ENCODE assay signal across 15 cellular contexts in genomic region chr2:57460875-57461274, GRCh38.
"Had no signal": no experiment of that assay in that cellular context is flagged by ENCODE, and none has a peak within 500 bp of the region (broad histone marks: within the 10 kb centered on the region; RNA-seq: fewer than 3 reads in every experiment).

No MANE protein-coding gene starts in this region.

- DNase-seq: activated naive CD4-positive, alpha-beta T cell treated with anti-CD3 and anti-CD28 coated beads, Interleukin-2, amount 50 U/mL, for 16 hours; amniotic stem cell; body of pancreas; central memory CD4-positive, alpha-beta T cell; effector memory CD8-positive, alpha-beta T cell; gastrocnemius medialis; kidney glomerular epithelial cell; ovary; stimulated activated CD4-positive, alpha-beta T cell treated with anti-CD3 and anti-CD28 coated beads, Interleukin-15, amount 100 ng/mL, for 24 hours; stimulated activated CD4-positive, alpha-beta T cell treated with anti-CD3 and anti-CD28 coated beads, Interleukin-4, amount 100 ng/mL, for 24 hours; testis had no signal

- H3K27me3 Mint-ChIP-seq: dendritic cell treated with granulocyte-macrophage colony-stimulating factor and Interleukin-4, amounts not matched to agents 40 ng/mL and 50 ng/mL, for 4 days; effector memory CD8-positive, alpha-beta T cell; stimulated activated naive CD8-positive, alpha-beta T cell treated with anti-CD3 and anti-CD28 coated beads, Interleukin-15, Interleukin-2, amounts not matched to agents 100 ng/mL and 50 ng/mL, for 24 hours had no signal

- H3K9me3 Mint-ChIP-seq: dendritic cell treated with granulocyte-macrophage colony-stimulating factor and Interleukin-4, amounts not matched to agents 40 ng/mL and 50 ng/mL, for 4 days; neural crest cell had no signal

- H3K4me1 Mint-ChIP-seq: neural crest cell had no signal

- H3K27ac Mint-ChIP-seq: activated T-helper 2 cell treated with anti-CD3 and anti-CD28 coated beads, Interferon-gamma antibody, Interleukin-2, Interleukin-4, amounts not matched to agents 10 μg/mL and 5 μg/mL and 100 μg/mL, durations not matched to agents 14 hours and 24 hours and 36 hours; dendritic cell treated with granulocyte-macrophage colony-stimulating factor and Interleukin-4, amounts not matched to agents 40 ng/mL and 50 ng/mL, for 4 days; effector memory CD8-positive, alpha-beta T cell; stimulated activated naive CD8-positive, alpha-beta T cell treated with anti-CD3 and anti-CD28 coated beads, Interleukin-15, Interleukin-2, amounts not matched to agents 100 ng/mL and 50 ng/mL, for 24 hours had no signal

- H3K4me3 Mint-ChIP-seq: dendritic cell treated with granulocyte-macrophage colony-stimulating factor and Interleukin-4, amounts not matched to agents 40 ng/mL and 50 ng/mL, for 4 days; effector memory CD8-positive, alpha-beta T cell; neural crest cell; stimulated activated naive CD8-positive, alpha-beta T cell treated with anti-CD3 and anti-CD28 coated beads, Interleukin-15, Interleukin-2, amounts not matched to agents 100 ng/mL and 50 ng/mL, for 24 hours had no signal

- ATAC-seq: body of pancreas; effector memory CD8-positive, alpha-beta T cell; gastrocnemius medialis had no signal
